Comparison of ENCODE assay signal across 32 cellular contexts in genomic region chr10:111709630-111710029, GRCh38.
"Had no signal": no experiment of that assay in that cellular context is flagged by ENCODE, and none has a peak within 500 bp of the region (broad histone marks: within the 10 kb centered on the region; RNA-seq: fewer than 3 reads in every experiment).

No MANE protein-coding gene starts in this region.

- H3K4me1 Mint-ChIP-seq: activated CD4-positive, alpha-beta T cell treated with anti-CD3 and anti-CD28 coated beads for 36 hours; activated CD4-positive, alpha-beta T cell treated with anti-CD3 and anti-CD28 coated beads, Interleukin-2, amount 10 ng/mL, durations not matched to agents 24 days and 14 days; activated CD8-positive, alpha-beta memory T cell treated with anti-CD3 and anti-CD28 coated beads, Interleukin-2, amount 10 ng/mL, durations not matched to agents 7 days and 5 days; activated naive CD4-positive, alpha-beta T cell treated with anti-CD3 and anti-CD28 coated beads, Interleukin-2, amount 50 U/mL, for 24 hours; activated naive CD8-positive, alpha-beta T cell treated with anti-CD3 and anti-CD28 coated beads for 36 hours; activated naive CD8-positive, alpha-beta T cell treated with anti-CD3 and anti-CD28 coated beads, Interleukin-2, amount 50 U/mL, for 24 hours; endodermal cell had no signal

- H3K4me3 ChIP-seq: adrenal gland, breast epithelium, cardiac muscle cell, coronary artery, dorsolateral prefrontal cortex had no signal

- H3K4me1 ChIP-seq: adrenal gland, breast epithelium had no signal

- H3K36me3 ChIP-seq: adrenal gland, breast epithelium, cardiac muscle cell had no signal

- H3K4me3 Mint-ChIP-seq: activated CD4-positive, alpha-beta memory T cell treated with anti-CD3 and anti-CD28 coated beads for 36 hours; activated CD4-positive, alpha-beta T cell treated with anti-CD3 and anti-CD28 coated beads for 36 hours; activated CD4-positive, alpha-beta T cell treated with anti-CD3 and anti-CD28 coated beads, Interleukin-2, amount 10 ng/mL, durations not matched to agents 24 days and 14 days; activated CD8-positive, alpha-beta memory T cell treated with anti-CD3 and anti-CD28 coated beads, Interleukin-2, amount 10 ng/mL, durations not matched to agents 7 days and 5 days; activated CD8-positive, alpha-beta T cell treated with anti-CD3 and anti-CD28 coated beads, Interleukin-2, amount 10 ng/mL, durations not matched to agents 7 days and 5 days; activated naive CD4-positive, alpha-beta T cell treated with anti-CD3 and anti-CD28 coated beads for 36 hours; activated naive CD4-positive, alpha-beta T cell treated with anti-CD3 and anti-CD28 coated beads, Interleukin-2, amount 50 U/mL, for 24 hours; activated naive CD8-positive, alpha-beta T cell treated with anti-CD3 and anti-CD28 coated beads for 36 hours; activated naive CD8-positive, alpha-beta T cell treated with anti-CD3 and anti-CD28 coated beads, Interleukin-2, amount 50 U/mL, for 24 hours; activated T-helper 1 cell treated with anti-CD3 and anti-CD28 coated beads, Interleukin-12 subunit alpha, Interleukin-12 subunit beta, Interleukin-2, Interleukin-4 antibody, amounts not matched to agents 30 ng/mL and 10 ng/mL and 1 ng/mL, durations not matched to agents 14 hours and 24 hours and 36 hours; brain; dendritic cell treated with granulocyte-macrophage colony-stimulating factor and Interleukin-4, amounts not matched to agents 40 ng/mL and 50 ng/mL, for 4 days; endodermal cell had no signal

- H3K9me3 Mint-ChIP-seq: activated CD4-positive, alpha-beta memory T cell treated with anti-CD3 and anti-CD28 coated beads for 36 hours; activated CD4-positive, alpha-beta T cell treated with anti-CD3 and anti-CD28 coated beads, Interleukin-2, amount 10 ng/mL, durations not matched to agents 24 days and 14 days; activated naive CD4-positive, alpha-beta T cell treated with anti-CD3 and anti-CD28 coated beads, Interleukin-2, amount 50 U/mL, for 24 hours; endodermal cell had no signal

- DNase-seq: activated CD4-positive, alpha-beta memory T cell treated with anti-CD3 and anti-CD28 coated beads for 36 hours; activated CD4-positive, alpha-beta T cell treated with anti-CD3 and anti-CD28 coated beads for 36 hours; activated CD4-positive, alpha-beta T cell treated with anti-CD3 and anti-CD28 coated beads, Interleukin-2, amount 10 ng/mL, durations not matched to agents 24 days and 14 days; activated CD4-positive, CD25-positive, alpha-beta regulatory T cell; activated CD4-positive, CD25-positive, alpha-beta regulatory T cell treated with anti-CD3 and anti-CD28 coated beads, Interleukin-2, amount 50 U/mL, for 72 hours; activated CD8-positive, alpha-beta memory T cell treated with anti-CD3 and anti-CD28 coated beads, Interleukin-2, amount 10 ng/mL, durations not matched to agents 7 days and 5 days; activated CD8-positive, alpha-beta memory T cell treated with anti-CD3 and anti-CD28 coated beads, Interleukin-2, amount 50 U/mL, for 4 hours; activated CD8-positive, alpha-beta T cell treated with anti-CD3 and anti-CD28 coated beads, Interleukin-2, amount 10 ng/mL, durations not matched to agents 7 days and 5 days; activated effector memory CD4-positive, alpha-beta T cell treated with anti-CD3 and anti-CD28 coated beads, Interleukin-2, amount 50 U/mL, for 16 hours; activated naive CD4-positive, alpha-beta T cell treated with anti-CD3 and anti-CD28 coated beads for 36 hours; activated naive CD8-positive, alpha-beta T cell treated with anti-CD3 and anti-CD28 coated beads for 36 hours; activated naive CD8-positive, alpha-beta T cell treated with anti-CD3 and anti-CD28 coated beads, Interleukin-2, amount 50 U/mL, for 24 hours; activated T-cell treated with anti-CD3 and anti-CD28 coated beads, Interleukin-2, amount 50 U/mL, for 1 hour; activated T-cell treated with anti-CD3 and anti-CD28 coated beads, Interleukin-2, amount 50 U/mL, for 48 hours; adrenal gland; amygdala; aorta; central memory CD4-positive, alpha-beta T cell; cerebellar nuclear complex; dorsolateral prefrontal cortex; effector memory CD4-positive, alpha-beta T cell; endodermal cell; head of caudate nucleus; T-helper 2 cell had no signal

- H3K27ac ChIP-seq: adrenal gland, breast epithelium, cardiac muscle cell, coronary artery, dorsolateral prefrontal cortex had no signal

- H3K9me3 ChIP-seq: adrenal gland had no signal

- H3K27me3 ChIP-seq: adrenal gland, breast epithelium, cardiac muscle cell, dorsolateral prefrontal cortex had no signal

- H3K36me3 Mint-ChIP-seq: activated CD4-positive, alpha-beta memory T cell treated with anti-CD3 and anti-CD28 coated beads for 36 hours; activated CD8-positive, alpha-beta memory T cell treated with anti-CD3 and anti-CD28 coated beads, Interleukin-2, amount 10 ng/mL, durations not matched to agents 7 days and 5 days; activated naive CD4-positive, alpha-beta T cell treated with anti-CD3 and anti-CD28 coated beads, Interleukin-2, amount 50 U/mL, for 24 hours; activated naive CD8-positive, alpha-beta T cell treated with anti-CD3 and anti-CD28 coated beads for 36 hours; brain had no signal

- H3K27ac Mint-ChIP-seq: activated CD4-positive, alpha-beta memory T cell treated with anti-CD3 and anti-CD28 coated beads for 36 hours; activated CD4-positive, alpha-beta T cell treated with anti-CD3 and anti-CD28 coated beads for 36 hours; activated CD4-positive, alpha-beta T cell treated with anti-CD3 and anti-CD28 coated beads, Interleukin-2, amount 10 ng/mL, durations not matched to agents 24 days and 14 days; activated CD8-positive, alpha-beta memory T cell treated with anti-CD3 and anti-CD28 coated beads, Interleukin-2, amount 10 ng/mL, durations not matched to agents 7 days and 5 days; activated CD8-positive, alpha-beta T cell treated with anti-CD3 and anti-CD28 coated beads, Interleukin-2, amount 10 ng/mL, durations not matched to agents 7 days and 5 days; activated naive CD4-positive, alpha-beta T cell treated with anti-CD3 and anti-CD28 coated beads for 36 hours; activated naive CD4-positive, alpha-beta T cell treated with anti-CD3 and anti-CD28 coated beads, Interleukin-2, amount 50 U/mL, for 24 hours; activated naive CD8-positive, alpha-beta T cell treated with anti-CD3 and anti-CD28 coated beads for 36 hours; activated naive CD8-positive, alpha-beta T cell treated with anti-CD3 and anti-CD28 coated beads, Interleukin-2, amount 50 U/mL, for 24 hours; activated T-helper 1 cell treated with anti-CD3 and anti-CD28 coated beads, Interleukin-12 subunit alpha, Interleukin-12 subunit beta, Interleukin-2, Interleukin-4 antibody, amounts not matched to agents 30 ng/mL and 10 ng/mL and 1 ng/mL, durations not matched to agents 14 hours and 24 hours and 36 hours; activated T-helper 2 cell treated with anti-CD3 and anti-CD28 coated beads, Interferon-gamma antibody, Interleukin-2, Interleukin-4, amounts not matched to agents 10 μg/mL and 5 μg/mL and 100 μg/mL, durations not matched to agents 14 hours and 24 hours and 36 hours; brain; dendritic cell treated with granulocyte-macrophage colony-stimulating factor and Interleukin-4, amounts not matched to agents 40 ng/mL and 50 ng/mL, for 4 days; endodermal cell had no signal

- H3K27me3 Mint-ChIP-seq: activated CD4-positive, alpha-beta T cell treated with anti-CD3 and anti-CD28 coated beads, Interleukin-2, amount 10 ng/mL, durations not matched to agents 24 days and 14 days; activated CD8-positive, alpha-beta memory T cell treated with anti-CD3 and anti-CD28 coated beads, Interleukin-2, amount 10 ng/mL, durations not matched to agents 7 days and 5 days; activated naive CD4-positive, alpha-beta T cell treated with anti-CD3 and anti-CD28 coated beads, Interleukin-2, amount 50 U/mL, for 24 hours; activated naive CD8-positive, alpha-beta T cell treated with anti-CD3 and anti-CD28 coated beads for 36 hours; activated naive CD8-positive, alpha-beta T cell treated with anti-CD3 and anti-CD28 coated beads, Interleukin-2, amount 50 U/mL, for 24 hours; dendritic cell treated with granulocyte-macrophage colony-stimulating factor and Interleukin-4, amounts not matched to agents 40 ng/mL and 50 ng/mL, for 4 days had no signal
